In the genomic region with DNA sequence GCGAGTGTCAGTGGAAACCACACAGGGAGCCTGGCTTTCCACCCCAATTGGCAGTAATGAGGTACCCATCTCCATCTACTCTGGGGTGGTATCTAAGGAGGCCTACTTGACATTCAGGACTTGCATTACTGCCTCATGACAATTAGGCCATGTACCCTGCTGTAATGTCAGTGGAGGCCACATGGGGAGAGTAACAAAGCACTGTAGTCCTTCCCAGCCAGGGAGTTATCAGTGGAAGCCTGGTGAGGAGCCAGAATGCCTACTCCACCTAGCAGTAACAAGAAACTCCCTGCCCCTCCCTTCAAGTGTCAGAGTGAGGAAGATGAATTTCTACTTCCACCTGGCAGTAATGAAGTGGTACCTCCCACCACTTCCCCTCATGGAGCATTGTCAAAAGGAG, we compare ENCODE assay signal across 23 cellular contexts. TPM values are rescaled to one million over a fixed set of nuclear protein-coding genes. Genes with fewer than 3 reads are reported as not detected.
DNase-seq lines count a peak whose midpoint lies in the region; ATAC-seq and TF ChIP-seq lines count a peak whose summit lies in the region.
"Had no signal": no experiment of that assay in that cellular context is flagged by ENCODE, and none has a peak within 500 bp of the region (broad histone marks: within the 10 kb centered on the region; RNA-seq: fewer than 3 reads in every experiment).

No MANE protein-coding gene starts in this region.

- no peak overlapping the region for H3K27ac ChIP-seq in CD8-positive, alpha-beta memory T cell (ENCODE audit: low read depth, low read length)
- H3K27ac ChIP-seq: coronary artery, lower lobe of right lung, Peyer's patch, vagina, WERI-Rb-1 had no signal

- ATAC-seq in Right ventricle myocardium superior (ENCODE audit: poor library complexity) (peak; percentile 49), GM21825 (IDR thresholded peaks at IDR 0.05; ENCODE audit: unreplicated experiment) (no peak)
- ATAC-seq: lower lobe of right lung; naive thymus-derived CD4-positive, alpha-beta T cell had no signal

- POLR2A ChIA-PET in CD8-positive, alpha-beta memory T cell (lab: Charles Lee): no interaction called here

- H3K27ac Mint-ChIP-seq in mesothelial cell of epicardium: no peak overlapping the region
- peak overlapping the region in 1 of 8 donors; percentile 37 for H3K27ac Mint-ChIP-seq in CD8-positive, alpha-beta memory T cell
- H3K27ac Mint-ChIP-seq: HFFc6 had no signal

- no peaks in the 10 kb centered on the region for H3K4me1 Mint-ChIP-seq in mesothelial cell of epicardium
- peaks cover 20 to 29% (median 25%) of the 10 kb centered on the region in 3 donors for H3K4me1 Mint-ChIP-seq in CD8-positive, alpha-beta memory T cell

- H3K27me3 Mint-ChIP-seq in mesothelial cell of epicardium (ENCODE audit: low read depth): no peaks in the 10 kb centered on the region
- H3K27me3 Mint-ChIP-seq in CD8-positive, alpha-beta memory T cell: no peaks in the 10 kb centered on the region
- H3K27me3 Mint-ChIP-seq: naive thymus-derived CD4-positive, alpha-beta T cell had no signal

- DNase-seq in Right ventricle myocardium superior (no peak), cardiac septum (ENCODE audit: low spot score) (no peak), NCI-H69 (lab: John Stamatoyannopoulos, UW) (peak; percentile 38), fibroblast of the aortic adventitia (ENCODE audit: low read depth) (peak; percentile 30), mesothelial cell of epicardium (ENCODE audit: low spot score in 2 of 2, unreplicated experiment in 2 of 2) (no peak), HuH-7.5 (ENCODE audit: low spot score) (no peak)
- no peak for DNase-seq in CD8-positive, alpha-beta memory T cell
- DNase-seq: activated CD8-positive, alpha-beta memory T cell treated with anti-CD3 and anti-CD28 coated beads for 24 hours; activated gamma-delta T cell treated with Interleukin-2 at 50 U/mL for 16 hours; HFFc6; lower lobe of right lung; naive thymus-derived CD4-positive, alpha-beta T cell; NCI-H2029; NCI-H526 treated with DMSO at 0.1 percent for 48 hours; Peyer's patch; stimulated activated naive CD4-positive, alpha-beta T cell treated with Interleukin-2 at 50 U/mL for 16 hours; WERI-Rb-1 had no signal

- H3K36me3 Mint-ChIP-seq in mesothelial cell of epicardium: peaks cover 43% of the 10 kb centered on the region
- H3K36me3 Mint-ChIP-seq in CD8-positive, alpha-beta memory T cell: peaks cover 14 to 67% (median 22%) of the 10 kb centered on the region in 3 donors

- no peak overlapping the region for H3K4me3 ChIP-seq in fibroblast of the aortic adventitia (ENCODE audit: low read depth, low read length)
- no peak overlapping the region for H3K4me3 ChIP-seq in CD8-positive, alpha-beta memory T cell (ENCODE audit: low read length)
- H3K4me3 ChIP-seq: coronary artery, lower lobe of right lung, Peyer's patch, vagina had no signal

- H3K36me3 ChIP-seq in CD8-positive, alpha-beta memory T cell (ENCODE audit: insufficient read depth, low read length): peaks cover 17% of the 10 kb centered on the region

- no peaks in the 10 kb centered on the region for H3K4me1 ChIP-seq in CD8-positive, alpha-beta memory T cell (ENCODE audit: insufficient read depth, low read length)
- H3K4me1 ChIP-seq: lower lobe of right lung, Peyer's patch, vagina had no signal

- no peak overlapping the region for H3K4me3 Mint-ChIP-seq in mesothelial cell of epicardium
- no peak overlapping the region for H3K4me3 Mint-ChIP-seq in CD8-positive, alpha-beta memory T cell
- H3K4me3 Mint-ChIP-seq: HFFc6; naive thymus-derived CD4-positive, alpha-beta T cell had no signal

- TF ChIP-seq CTCF in fibroblast of the aortic adventitia (IDR thresholded peaks at IDR 0.05; ENCODE audit: insufficient read depth, low read length) (peak; percentile 4), mesothelial cell of epicardium (IDR thresholded peaks at IDR 0.05; ENCODE audit: unreplicated experiment) (no peak)

- no peaks in the 10 kb centered on the region for H3K27me3 ChIP-seq in CD8-positive, alpha-beta memory T cell (ENCODE audit: insufficient read depth, low read length, poor library complexity, severe bottlenecking)
- H3K27me3 ChIP-seq: Peyer's patch, vagina had no signal

- H3K9me3 Mint-ChIP-seq in mesothelial cell of epicardium: peaks cover 19% of the 10 kb centered on the region
- H3K9me3 Mint-ChIP-seq in CD8-positive, alpha-beta memory T cell: no peaks in the 10 kb centered on the region
- H3K9me3 Mint-ChIP-seq: HFFc6 had no signal

- intact Hi-C loops in Right ventricle myocardium superior (cut with DNase I) (no loop called here), cardiac septum (cut with DNase I) (no loop called here)

- CTCF ChIA-PET in CD8-positive, alpha-beta memory T cell (lab: Charles Lee): no interaction called here

- H3K9me3 ChIP-seq in CD8-positive, alpha-beta memory T cell (ENCODE audit: low read length): no peaks in the 10 kb centered on the region
- H3K9me3 ChIP-seq: lower lobe of right lung, Peyer's patch, vagina had no signal

RNA-seq across cellular contexts. Expression of a gene that starts 12.5 kb away (rescaled TPM):
- total RNA-seq in Right ventricle myocardium superior (27.6 TPM), cardiac septum (26.6 TPM), fibroblast of the aortic adventitia (ENCODE audit: low replicate concordance) (20.2 and 44.4 TPM in 2 replicates), mesothelial cell of epicardium (40.5 to 43.9 TPM (median 40.8 TPM) in 3 replicates)
- 10 to 100 TPM; 84.3 to 96.7 TPM for total RNA-seq in CD8-positive, alpha-beta memory T cell
- 75.4 TPM for polyA plus RNA-seq in CD8-positive, alpha-beta memory T cell

RNA-seq across cellular contexts. Expression of a gene that starts 12.7 kb away (rescaled TPM):
- total RNA-seq in Right ventricle myocardium superior (9.8 TPM), cardiac septum (17.0 TPM), fibroblast of the aortic adventitia (ENCODE audit: low replicate concordance) (22.5 and 45.2 TPM in 2 replicates), mesothelial cell of epicardium (18.3 to 20.7 TPM (median 19.7 TPM) in 3 replicates)
- 10 to 100 TPM; 19.3 to 20.3 TPM for total RNA-seq in CD8-positive, alpha-beta memory T cell
- 19.3 TPM for polyA plus RNA-seq in CD8-positive, alpha-beta memory T cell

RNA-seq across cellular contexts. Expression of a gene that starts 19.1 kb away (rescaled TPM):
- total RNA-seq in Right ventricle myocardium superior: not detected
- total RNA-seq in cardiac septum: not detected
- not detected in 2 replicates for total RNA-seq in fibroblast of the aortic adventitia (ENCODE audit: low replicate concordance)
- total RNA-seq in mesothelial cell of epicardium: 0.47 TPM in 1 of 3 replicates, not detected in the others
- total RNA-seq in CD8-positive, alpha-beta memory T cell: under 1 TPM in 1 of 2 experiments, not detected in 1; 0.37 TPM
- not detected for polyA plus RNA-seq in CD8-positive, alpha-beta memory T cell
- total RNA-seq: HFFc6; LHCN-M2; lower lobe of right lung; naive thymus-derived CD4-positive, alpha-beta T cell; Peyer's patch; posterior vena cava; vagina had no signal
- polyA plus RNA-seq: esophagus; naive thymus-derived CD4-positive, alpha-beta T cell had no signal

Comparison
In these comparisons a context has a peak if more than half of its experiments do, and no peak if none do; other contexts are left out.
1. DNase-seq: peak in NCI-H69 (single experiment) and fibroblast of the aortic adventitia (single experiment); none in Right ventricle myocardium superior (single experiment), cardiac septum (single experiment), mesothelial cell of epicardium (0 of 2), CD8-positive, alpha-beta memory T cell (0 of 5) and HuH-7.5 (single experiment).